ENCODE assay signal across 8 cellular contexts in genomic region chr17:143785-144281, GRCh38. TPM values are rescaled to one million over a fixed set of nuclear protein-coding genes. Genes with fewer than 3 reads are reported as not detected.
DNase-seq lines count a peak whose midpoint lies in the region; ATAC-seq and TF ChIP-seq lines count a peak whose summit lies in the region.

No MANE protein-coding gene starts in this region.

- H3K27me3 ChIP-seq in GM06990 (replicated peaks; ENCODE audit: control insufficient read depth, insufficient read depth, low read length): no peaks in the 10 kb centered on the region; the same call in 1 of the 2 replicates
- H3K27me3 ChIP-seq in SJCRH30: no peaks in the 10 kb centered on the region
- H3K27me3 ChIP-seq in foreskin keratinocyte: no peaks in the 10 kb centered on the region
- peaks cover 4% of the 10 kb centered on the region for H3K27me3 ChIP-seq in osteoblast (ENCODE audit: insufficient read depth, low read length)
- H3K27me3 ChIP-seq in suprapubic skin: no peaks in the 10 kb centered on the region

- H3K9me3 ChIP-seq in SJCRH30 (replicated peaks): no peaks in the 10 kb centered on the region
- H3K9me3 ChIP-seq in osteoblast (ENCODE audit: low read depth, low read length): no peaks in the 10 kb centered on the region
- H3K9me3 ChIP-seq in suprapubic skin: no peaks in the 10 kb centered on the region

- no peak for TF ChIP-seq EP300 in suprapubic skin (IDR thresholded peaks at IDR 0.05)

- H3K4me1 ChIP-seq in SJCRH30 (no peaks in the 10 kb centered on the region), foreskin keratinocyte (no peaks in the 10 kb centered on the region), osteoblast (ENCODE audit: insufficient read depth, low read length) (no peaks in the 10 kb centered on the region), suprapubic skin (peaks cover 5% of the 10 kb centered on the region)

- H3K27ac ChIP-seq in SJCRH30 (no peak overlapping the region), foreskin keratinocyte (no peak overlapping the region), osteoblast (ENCODE audit: low read depth, low read length) (no peak overlapping the region), suprapubic skin (no peak overlapping the region)

- H3K36me3 ChIP-seq in GM06990 (ENCODE audit: control insufficient read depth, insufficient read depth, low read length) (no peaks in the 10 kb centered on the region), SJCRH30 (no peaks in the 10 kb centered on the region), osteoblast (ENCODE audit: insufficient read depth, low read length) (no peaks in the 10 kb centered on the region), suprapubic skin (no peaks in the 10 kb centered on the region)

- TF ChIP-seq POLR2A in suprapubic skin (IDR thresholded peaks at IDR 0.05): no peak

- DNase-seq in GM06990 (ENCODE audit: extremely low read depth, insufficient read length) (peak; percentile 75), HuH-7.5 (ENCODE audit: low spot score) (peak; percentile 88), SJCRH30 (peak; percentile 63 to 66), foreskin keratinocyte (peak in 1 of 2 donors; percentile 28), osteoblast (ENCODE audit: insufficient read length, low spot score, missing footprints) (peak; percentile 99), suprapubic skin (ENCODE audit: low spot score in 2 of 2) (peak; percentile 82 to 89)
- peak; percentile 95 for DNase-seq in activated effector memory CD4-positive, alpha-beta T cell treated with anti-CD3 and anti-CD28 coated beads, Interleukin-2, amount 50 U/mL, for 16 hours

- ATAC-seq in foreskin keratinocyte (peak; percentile 75), HG02840 (IDR thresholded peaks at IDR 0.05; ENCODE audit: low FRiP score, unreplicated experiment) (no peak)

- H3K4me3 ChIP-seq in GM06990 (replicated peaks; ENCODE audit: low read depth, low read length) (no peak overlapping the region), SJCRH30 (no peak overlapping the region), osteoblast (ENCODE audit: insufficient read depth, low read length) (peak overlapping the region; percentile 30), suprapubic skin (no peak overlapping the region)

- 11% methylated on average over 8 of the region's 44 CpGs for WGBS in suprapubic skin

- H3K79me2 ChIP-seq in osteoblast (ENCODE audit: insufficient read depth, low read length): no peaks in the 10 kb centered on the region

- peak overlapping the region; percentile 57 for H3K4me2 ChIP-seq in osteoblast (ENCODE audit: insufficient read depth, low read length)

- H4K20me1 ChIP-seq in osteoblast (ENCODE audit: insufficient read depth, low read length): no peaks in the 10 kb centered on the region

- peak overlapping the region; percentile 70 for H2AFZ ChIP-seq in osteoblast (ENCODE audit: low read length)

- TF ChIP-seq CTCF in GM06990 (IDR thresholded peaks at IDR 0.05; ENCODE audit: insufficient read depth, low read length, poor library complexity, severe bottlenecking): peak; percentile 68
- TF ChIP-seq CTCF in foreskin keratinocyte (conservative IDR thresholded peaks at IDR 0.05): peak; percentile 89
- peak; percentile 60 for TF ChIP-seq CTCF in osteoblast (IDR thresholded peaks at IDR 0.05; ENCODE audit: extremely low read depth, low read depth, low read length)
- TF ChIP-seq CTCF in suprapubic skin (IDR thresholded peaks at IDR 0.05): peak; percentile 77 to 98

RNA-seq across cellular contexts. Expression of gene SCGB1C2, which starts 6.5 kb away (rescaled TPM):
- not detected in 2 replicates for total RNA-seq in SJCRH30 (2014; rRNA removed; shearing (Covaris generic))
- total RNA-seq in foreskin keratinocyte: not detected in 2 replicates
- not detected in 2 replicates for polyA plus RNA-seq in foreskin keratinocyte
- total RNA-seq in osteoblast: not detected in 2 replicates
- not detected for total RNA-seq in suprapubic skin

RNA-seq across cellular contexts. Expression of gene DOC2B, which starts 37.6 kb away (rescaled TPM):
- total RNA-seq in SJCRH30 (2014; rRNA removed; shearing (Covaris generic)): not detected in 2 replicates
- not detected in 2 replicates for total RNA-seq in foreskin keratinocyte
- polyA plus RNA-seq in foreskin keratinocyte: not detected in 2 replicates
- not detected in 2 replicates for total RNA-seq in osteoblast
- total RNA-seq in suprapubic skin: 10 to 100 TPM in 1 of 4 donors, 1 to 10 TPM in 3; 1.8 to 19.4 (median 6.1) TPM
